ENCODE assay signal across 20 cellular contexts in the genomic region with DNA sequence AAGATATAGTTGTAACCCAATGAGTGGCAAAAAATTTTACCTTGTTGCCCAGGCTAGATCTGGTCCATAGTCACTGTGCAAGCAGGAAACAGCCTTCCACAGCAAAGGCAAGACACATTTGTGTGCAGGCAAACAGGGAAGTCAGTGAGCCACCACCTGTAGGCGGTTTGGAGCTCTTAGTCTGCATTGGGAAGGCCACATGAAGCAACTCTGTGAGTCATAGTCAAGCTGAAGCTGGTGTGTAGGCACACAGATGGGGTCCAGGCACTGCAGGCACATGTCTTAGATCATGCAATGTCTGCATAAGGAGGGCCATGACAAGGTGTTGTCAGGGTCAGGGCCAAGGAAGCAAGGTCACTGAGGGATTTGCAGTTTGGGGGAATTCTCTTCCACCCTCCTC.
A peak's percentile ranks its signal among the peaks of the same experiment; 100 is the strongest.
DNase-seq lines count a peak whose midpoint lies in the region; ATAC-seq, FAIRE-seq and TF ChIP-seq lines count a peak whose summit lies in the region.
"Had no signal": no experiment of that assay in that cellular context is flagged by ENCODE, and none has a peak within 500 bp of the region (broad histone marks: within the 10 kb centered on the region; RNA-seq: fewer than 3 reads in every experiment).

No MANE protein-coding gene starts in this region.

- H3K36me3 Mint-ChIP-seq in astrocyte (ENCODE audit: low read depth, unreplicated experiment), result no peaks in the 10 kb centered on the region
- H3K36me3 Mint-ChIP-seq in stimulated activated effector memory CD8-positive, alpha-beta T cell treated with anti-CD3 and anti-CD28 coated beads, Interleukin-12 subunit alpha, Interleukin-12 subunit beta, amount 100 ng/mL, for 72 hours, result no peaks in the 10 kb centered on the region
- H3K36me3 Mint-ChIP-seq in chondrocyte (ENCODE audit: low read depth), result peaks cover 2% of the 10 kb centered on the region
- no peaks in the 10 kb centered on the region for H3K36me3 Mint-ChIP-seq in naive thymus-derived CD4-positive, alpha-beta T cell

- H3K4me1 Mint-ChIP-seq in astrocyte (ENCODE audit: low read depth, unreplicated experiment) (no peaks in the 10 kb centered on the region), chondrocyte (ENCODE audit: low read depth) (peaks cover 3% of the 10 kb centered on the region)
- no peaks in the 10 kb centered on the region for H3K4me1 Mint-ChIP-seq in stimulated activated effector memory CD8-positive, alpha-beta T cell treated with anti-CD3 and anti-CD28 coated beads, Interleukin-12 subunit alpha, Interleukin-12 subunit beta, amount 100 ng/mL, for 72 hours
- no peaks in the 10 kb centered on the region for H3K4me1 Mint-ChIP-seq in naive thymus-derived CD4-positive, alpha-beta T cell

- H2AFZ ChIP-seq in astrocyte (ENCODE audit: low read depth, low read length), result peak overlapping the region; percentile 14
- H2AFZ ChIP-seq: GM23338 had no signal

- no peaks in the 10 kb centered on the region for H3K4me1 ChIP-seq in astrocyte (ENCODE audit: insufficient read depth, low read length)
- H3K4me1 ChIP-seq in mesendoderm (ENCODE audit: control insufficient read depth, low read depth, low read length), result no peaks in the 10 kb centered on the region
- no peaks in the 10 kb centered on the region for H3K4me1 ChIP-seq in naive thymus-derived CD4-positive, alpha-beta T cell (ENCODE audit: control insufficient read depth in 2 of 2, insufficient read depth in 2 of 2, low read length in 2 of 2)

- H4K20me1 ChIP-seq in astrocyte (ENCODE audit: insufficient read depth, low read length), result no peaks in the 10 kb centered on the region

- intact Hi-C loops in naive thymus-derived CD4-positive, alpha-beta T cell (cut with micrococcal nuclease), result no loop called here

- H3K27me3 Mint-ChIP-seq in astrocyte (ENCODE audit: low read depth, unreplicated experiment), result no peaks in the 10 kb centered on the region
- no peaks in the 10 kb centered on the region for H3K27me3 Mint-ChIP-seq in chondrocyte (ENCODE audit: low read depth)
- H3K27me3 Mint-ChIP-seq in naive thymus-derived CD4-positive, alpha-beta T cell, result no peaks in the 10 kb centered on the region
- H3K27me3 Mint-ChIP-seq: CD4-positive, alpha-beta T cell had no signal

- no peaks in the 10 kb centered on the region for H3K27me3 ChIP-seq in astrocyte (ENCODE audit: insufficient read depth, low read length)
- H3K27me3 ChIP-seq in mesendoderm (ENCODE audit: insufficient read depth, low read length, poor library complexity), result no peaks in the 10 kb centered on the region
- no peaks in the 10 kb centered on the region for H3K27me3 ChIP-seq in naive thymus-derived CD4-positive, alpha-beta T cell (ENCODE audit: control insufficient read depth in 2 of 2, insufficient read depth in 2 of 2, low read length in 2 of 2)

- no peak overlapping the region for H3K56ac ChIP-seq in mesendoderm (ENCODE audit: low read length)

- H3K4me2 ChIP-seq in astrocyte (ENCODE audit: low read length), result no peak overlapping the region
- no peak overlapping the region for H3K4me2 ChIP-seq in mesendoderm (ENCODE audit: low read length)
- H3K4me2 ChIP-seq: GM23338 had no signal

- no peak for ATAC-seq in stimulated activated effector memory CD8-positive, alpha-beta T cell treated with anti-CD3 and anti-CD28 coated beads, Interleukin-12 subunit alpha, Interleukin-12 subunit beta, amount 100 ng/mL, for 72 hours
- ATAC-seq in naive thymus-derived CD4-positive, alpha-beta T cell, result no peak
- ATAC-seq: GM23338 had no signal

- no CpG with 5 or more reads among the region's 1 CpG for WGBS in mesendoderm (ENCODE audit: extremely low coverage, insufficient coverage, low lambda C conversion rate)

- H3K79me2 ChIP-seq in astrocyte (ENCODE audit: insufficient read depth, low read length) (no peaks in the 10 kb centered on the region), mesendoderm (ENCODE audit: control insufficient read depth, insufficient read depth, low read length) (no peaks in the 10 kb centered on the region)

- H2BK5ac ChIP-seq in mesendoderm (ENCODE audit: low read length), result no peak overlapping the region

- H3K27ac ChIP-seq in astrocyte (ENCODE audit: low read depth, low read length) (no peak overlapping the region), mesendoderm (ENCODE audit: low read depth, low read length) (no peak overlapping the region)
- no peak overlapping the region for H3K27ac ChIP-seq in naive thymus-derived CD4-positive, alpha-beta T cell (ENCODE audit: low read depth, low read length)
- H3K27ac ChIP-seq: RWPE1 had no signal

- no peak overlapping the region for H3K27ac Mint-ChIP-seq in astrocyte (ENCODE audit: unreplicated experiment)
- H3K27ac Mint-ChIP-seq in stimulated activated effector memory CD8-positive, alpha-beta T cell treated with anti-CD3 and anti-CD28 coated beads, Interleukin-12 subunit alpha, Interleukin-12 subunit beta, amount 100 ng/mL, for 72 hours, result no peak overlapping the region
- H3K27ac Mint-ChIP-seq in chondrocyte (ENCODE audit: unreplicated experiment), result no peak overlapping the region
- no peak overlapping the region for H3K27ac Mint-ChIP-seq in naive thymus-derived CD4-positive, alpha-beta T cell
- H3K27ac Mint-ChIP-seq: CD4-positive, alpha-beta T cell; GM23338 had no signal

- H2BK15ac ChIP-seq in mesendoderm (replicated peaks; ENCODE audit: low read depth), result no peak overlapping the region

- H2BK120ac ChIP-seq in mesendoderm (ENCODE audit: low read depth, low read length), result no peak overlapping the region

- H3K9me3 ChIP-seq in astrocyte (ENCODE audit: insufficient read depth, low read depth, low read length), result peaks cover 3% of the 10 kb centered on the region
- no peaks in the 10 kb centered on the region for H3K9me3 ChIP-seq in naive thymus-derived CD4-positive, alpha-beta T cell (ENCODE audit: control insufficient read depth in 2 of 3, low read length in 3 of 3)

- no peaks in the 10 kb centered on the region for H3K79me1 ChIP-seq in mesendoderm (ENCODE audit: low read length)

- POLR2A ChIA-PET in naive thymus-derived CD4-positive, alpha-beta T cell (lab: Charles Lee), result no interaction called here

- CTCF ChIA-PET in naive thymus-derived CD4-positive, alpha-beta T cell (lab: Charles Lee), result no interaction called here

- H3K36me3 ChIP-seq in astrocyte (ENCODE audit: insufficient read depth, low read length) (no peaks in the 10 kb centered on the region), mesendoderm (ENCODE audit: control insufficient read depth, insufficient read depth, low read length) (no peaks in the 10 kb centered on the region)
- H3K36me3 ChIP-seq in naive thymus-derived CD4-positive, alpha-beta T cell (ENCODE audit: control insufficient read depth in 2 of 3, insufficient read depth in 3 of 3, low read length in 3 of 3), result no peaks in the 10 kb centered on the region

- H4K5ac ChIP-seq in mesendoderm (ENCODE audit: low read length), result no peak overlapping the region

- H3K4me3 ChIP-seq in astrocyte (ENCODE audit: insufficient read depth, low read depth, low read length) (no peak overlapping the region), mesendoderm (ENCODE audit: low read length) (no peak overlapping the region)
- no peak overlapping the region for H3K4me3 ChIP-seq in naive thymus-derived CD4-positive, alpha-beta T cell (ENCODE audit: low read length)
- H3K4me3 ChIP-seq: GM23338 had no signal

- TF ChIP-seq CTCF in astrocyte (IDR thresholded peaks at IDR 0.05; ENCODE audit: insufficient read depth, low read depth, low read length), result no peak
- no peak for TF ChIP-seq CTCF in chondrocyte (IDR thresholded peaks at IDR 0.05)

- no peak overlapping the region for H3K4me3 Mint-ChIP-seq in astrocyte (ENCODE audit: unreplicated experiment)
- no peak overlapping the region for H3K4me3 Mint-ChIP-seq in stimulated activated effector memory CD8-positive, alpha-beta T cell treated with anti-CD3 and anti-CD28 coated beads, Interleukin-12 subunit alpha, Interleukin-12 subunit beta, amount 100 ng/mL, for 72 hours
- no peak overlapping the region for H3K4me3 Mint-ChIP-seq in chondrocyte (ENCODE audit: unreplicated experiment)
- H3K4me3 Mint-ChIP-seq in naive thymus-derived CD4-positive, alpha-beta T cell, result no peak overlapping the region
- H3K4me3 Mint-ChIP-seq: CD4-positive, alpha-beta T cell; GM23338 had no signal

- no peaks in the 10 kb centered on the region for H3K9me3 Mint-ChIP-seq in astrocyte (ENCODE audit: unreplicated experiment)
- H3K9me3 Mint-ChIP-seq in stimulated activated effector memory CD8-positive, alpha-beta T cell treated with anti-CD3 and anti-CD28 coated beads, Interleukin-12 subunit alpha, Interleukin-12 subunit beta, amount 100 ng/mL, for 72 hours, result peaks cover 9% of the 10 kb centered on the region
- no peaks in the 10 kb centered on the region for H3K9me3 Mint-ChIP-seq in chondrocyte (ENCODE audit: low read depth)
- H3K9me3 Mint-ChIP-seq in naive thymus-derived CD4-positive, alpha-beta T cell, result peaks cover 0 to 20% (median 0%) of the 10 kb centered on the region in 11 donors
- H3K9me3 Mint-ChIP-seq: GM23338 had no signal

- no peak overlapping the region for H3K9ac ChIP-seq in astrocyte (ENCODE audit: low read length)
- no peak overlapping the region for H3K9ac ChIP-seq in mesendoderm (ENCODE audit: low read length)

- no peak overlapping the region for H3K4ac ChIP-seq in mesendoderm (ENCODE audit: low read depth, low read length)

- no peak overlapping the region for H3K18ac ChIP-seq in mesendoderm (ENCODE audit: low read length)

- no peak overlapping the region for H2AK5ac ChIP-seq in mesendoderm (ENCODE audit: low read length)

- no peak for FAIRE-seq in astrocyte (lab: Jason Lieb, UNC)
- FAIRE-seq: G401.6, GM12891, HTR-8/SVneo had no signal

- no peak overlapping the region for H3K23ac ChIP-seq in mesendoderm (ENCODE audit: low read length)

- H4K8ac ChIP-seq in mesendoderm (ENCODE audit: low read depth, low read length), result no peak overlapping the region

- DNase-seq in HCEC 1CT, result peak; percentile 56
- peak; percentile 36 for DNase-seq in NCI-H69 (lab: John Stamatoyannopoulos, UW)
- DNase-seq in astrocyte (ENCODE audit: low read depth), result no peak
- peak; percentile 11 for DNase-seq in mesendoderm
- DNase-seq in stimulated activated effector memory CD8-positive, alpha-beta T cell treated with anti-CD3 and anti-CD28 coated beads, Interleukin-12 subunit alpha, Interleukin-12 subunit beta, amount 100 ng/mL, for 72 hours (ENCODE audit: low spot score in 2 of 2), result no peak
- DNase-seq in chondrocyte (ENCODE audit: low spot score), result no peak
- no peak for DNase-seq in naive thymus-derived CD4-positive, alpha-beta T cell
- DNase-seq in NCI-H2081 (lab: John Stamatoyannopoulos, UW), result no peak
- DNase-seq: AML-193; Calu3; CD4-positive, alpha-beta T cell; DMS79 treated with DMSO at 0.1 percent for 48 hours; NCI-H1092 treated with DMSO at 0.1 percent for 48 hours; NCI-H1694; NCI-H2171 had no signal

Comparison
In these comparisons a context has a peak if more than half of its experiments do, and no peak if none do; other contexts are left out.
1. DNase-seq: peak in HCEC 1CT (single experiment), NCI-H69 (single experiment) and mesendoderm (single experiment); none in astrocyte (single experiment), stimulated activated effector memory CD8-positive, alpha-beta T cell treated with anti-CD3 and anti-CD28 coated beads, Interleukin-12 subunit alpha, Interleukin-12 subunit beta, amount 100 ng/mL, for 72 hours (0 of 2), chondrocyte (single experiment), naive thymus-derived CD4-positive, alpha-beta T cell (0 of 9) and NCI-H2081 (0 of 2).